ENCODE assay signal across 10 cellular contexts in the genomic region with DNA sequence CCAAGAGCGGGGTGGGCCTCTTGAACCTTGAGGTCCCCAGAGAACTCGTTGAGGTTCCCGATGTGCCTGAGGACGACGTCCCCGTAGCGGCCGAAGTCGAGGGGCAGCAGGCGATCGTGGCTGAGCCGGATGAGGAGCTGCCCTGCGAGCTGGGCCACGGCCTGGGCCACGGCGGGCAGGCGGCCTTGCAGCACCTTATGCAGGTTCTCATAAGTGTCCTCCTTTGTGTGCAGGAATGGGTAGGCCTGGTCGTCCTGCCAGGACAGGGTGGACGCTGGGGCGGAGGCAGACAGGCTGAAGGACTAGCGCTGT. TPM values are rescaled to one million over a fixed set of nuclear protein-coding genes. Genes with fewer than 3 reads are reported as not detected.
DNase-seq lines count a peak whose midpoint lies in the region; ATAC-seq and TF ChIP-seq lines count a peak whose summit lies in the region.
"Had no signal": no experiment of that assay in that cellular context is flagged by ENCODE, and none has a peak within 500 bp of the region (broad histone marks: within the 10 kb centered on the region; RNA-seq: fewer than 3 reads in every experiment).

No MANE protein-coding gene starts in this region.

- peak overlapping the region; percentile 70 for H3K4me3 Mint-ChIP-seq in CD8-positive, alpha-beta T cell
- H3K4me3 Mint-ChIP-seq in activated naive CD8-positive, alpha-beta T cell treated with anti-CD3 and anti-CD28 coated beads, Interleukin-2, amount 10 ng/mL, durations not matched to agents 7 days and 5 days, result peak overlapping the region; percentile 83
- peak overlapping the region; percentile 40 for H3K4me3 Mint-ChIP-seq in natural killer cell

- no peaks in the 10 kb centered on the region for H3K36me3 Mint-ChIP-seq in CD8-positive, alpha-beta T cell
- H3K36me3 Mint-ChIP-seq in activated naive CD8-positive, alpha-beta T cell treated with anti-CD3 and anti-CD28 coated beads, Interleukin-2, amount 10 ng/mL, durations not matched to agents 7 days and 5 days, result peaks cover 6% of the 10 kb centered on the region
- H3K36me3 Mint-ChIP-seq in natural killer cell, result no peaks in the 10 kb centered on the region

- ATAC-seq in CD8-positive, alpha-beta T cell, result no peak
- no peak for ATAC-seq in activated naive CD8-positive, alpha-beta T cell treated with anti-CD3 and anti-CD28 coated beads, Interleukin-2, amount 10 ng/mL, durations not matched to agents 7 days and 5 days (ENCODE audit: low read depth)
- no peak for ATAC-seq in natural killer cell
- ATAC-seq in GM18498 (IDR thresholded peaks at IDR 0.05; ENCODE audit: unreplicated experiment), result no peak
- ATAC-seq in GM21447 (IDR thresholded peaks at IDR 0.05; ENCODE audit: unreplicated experiment), result no peak

- H3K27ac ChIP-seq in CD8-positive, alpha-beta T cell (ENCODE audit: low read depth, low read length), result peak overlapping the region; percentile 56
- no peak overlapping the region for H3K27ac ChIP-seq in HUES6 (ENCODE audit: low read depth, low read length)

- no peaks in the 10 kb centered on the region for H3K9me3 ChIP-seq in CD8-positive, alpha-beta T cell (ENCODE audit: low read length)
- no peaks in the 10 kb centered on the region for H3K9me3 ChIP-seq in HUES6 (ENCODE audit: control insufficient read depth, insufficient read depth, low read depth, low read length)
- H3K9me3 ChIP-seq: heart left ventricle had no signal

- peaks cover 14% of the 10 kb centered on the region for H3K4me1 ChIP-seq in CD8-positive, alpha-beta T cell (ENCODE audit: insufficient read depth, low read length)
- peaks cover 6% of the 10 kb centered on the region; the same call in 1 of the 2 replicates for H3K4me1 ChIP-seq in HUES6 (ENCODE audit: control insufficient read depth, insufficient read depth, low read length)

- CTCF ChIA-PET in CD8-positive, alpha-beta T cell (lab: Charles Lee), result interaction anchor here (1.4 to 3.5 kb wide), 3 partner anchors 11 to 78 kb away, joined by 3 to 13 read pairs (median 5); a partner anchor contains a TSS

- DNase-seq in CD8-positive, alpha-beta T cell, result no peak
- no peak for DNase-seq in activated naive CD8-positive, alpha-beta T cell treated with anti-CD3 and anti-CD28 coated beads, Interleukin-2, amount 10 ng/mL, durations not matched to agents 7 days and 5 days
- DNase-seq in natural killer cell (no peak), pons (ENCODE audit: low spot score) (no peak), NCI-H2081 treated with DMSO at 0.1 percent for 48 hours (lab: John Stamatoyannopoulos, UW) (no peak)

- TF ChIP-seq CTCF in CD8-positive, alpha-beta T cell (IDR thresholded peaks at IDR 0.05), result no peak
- no peak for TF ChIP-seq CTCF in natural killer cell (IDR thresholded peaks at IDR 0.05)

- peak overlapping the region; percentile 40 for H3K4me3 ChIP-seq in CD8-positive, alpha-beta T cell (ENCODE audit: low read depth, low read length)
- peak overlapping the region; percentile 53; the same call in 1 of the 2 replicates for H3K4me3 ChIP-seq in HUES6 (ENCODE audit: low read depth, low read length)

- H3K36me3 ChIP-seq in CD8-positive, alpha-beta T cell (ENCODE audit: insufficient read depth, low read length), result no peaks in the 10 kb centered on the region
- H3K36me3 ChIP-seq in HUES6 (ENCODE audit: control insufficient read depth, insufficient read depth, low read length), result no peaks in the 10 kb centered on the region
- H3K36me3 ChIP-seq: heart left ventricle had no signal

- peaks cover 35% of the 10 kb centered on the region for H3K4me1 Mint-ChIP-seq in CD8-positive, alpha-beta T cell (ENCODE audit: low read depth)
- H3K4me1 Mint-ChIP-seq in activated naive CD8-positive, alpha-beta T cell treated with anti-CD3 and anti-CD28 coated beads, Interleukin-2, amount 10 ng/mL, durations not matched to agents 7 days and 5 days, result peaks cover 36% of the 10 kb centered on the region
- H3K4me1 Mint-ChIP-seq in natural killer cell, result peaks cover 0 to 33% of the 10 kb centered on the region in 2 donors
- H3K4me1 Mint-ChIP-seq: mesothelial cell of epicardium had no signal

- H3K27me3 ChIP-seq in CD8-positive, alpha-beta T cell (ENCODE audit: insufficient read depth, low read length), result no peaks in the 10 kb centered on the region
- peaks cover 22% of the 10 kb centered on the region for H3K27me3 ChIP-seq in HUES6 (ENCODE audit: control insufficient read depth, insufficient read depth, low read length)

- H3K27me3 Mint-ChIP-seq in CD8-positive, alpha-beta T cell (ENCODE audit: low read depth), result no peaks in the 10 kb centered on the region
- peaks cover 2% of the 10 kb centered on the region for H3K27me3 Mint-ChIP-seq in activated naive CD8-positive, alpha-beta T cell treated with anti-CD3 and anti-CD28 coated beads, Interleukin-2, amount 10 ng/mL, durations not matched to agents 7 days and 5 days
- H3K27me3 Mint-ChIP-seq in natural killer cell (ENCODE audit: low read depth in 2 of 2), result no peaks in the 10 kb centered on the region

- no peak overlapping the region for H3K27ac Mint-ChIP-seq in CD8-positive, alpha-beta T cell
- H3K27ac Mint-ChIP-seq in activated naive CD8-positive, alpha-beta T cell treated with anti-CD3 and anti-CD28 coated beads, Interleukin-2, amount 10 ng/mL, durations not matched to agents 7 days and 5 days, result peak overlapping the region; percentile 88
- peak overlapping the region in 1 of 2 donors; percentile 76 for H3K27ac Mint-ChIP-seq in natural killer cell
- H3K27ac Mint-ChIP-seq: mesothelial cell of epicardium had no signal

- POLR2A ChIA-PET in CD8-positive, alpha-beta T cell (lab: Charles Lee), result interaction anchor here (1.0 to 2.6 kb wide), 6 partner anchors 10 to 78 kb away, joined by 3 to 17 read pairs (median 7); a partner anchor contains a TSS
- POLR2A ChIA-PET in activated naive CD8-positive, alpha-beta T cell treated with anti-CD3 and anti-CD28 coated beads, Interleukin-2, amount 10 ng/mL, durations not matched to agents 7 days and 5 days (lab: Charles Lee), result interaction anchor here (1.0 to 3.1 kb wide), 8 partner anchors 13 to 248 kb away, joined by 3 to 29 read pairs (median 6); a partner anchor contains a TSS

- intact Hi-C loops in CD8-positive, alpha-beta T cell (cut with DNase I, micrococcal nuclease), result loop anchor here in 1 of 2 experiments (2.0 kb wide), 1 partner anchor 22 kb away; no protein-coding TSS in a partner anchor
- intact Hi-C loops in natural killer cell (cut with micrococcal nuclease), result loop anchor here (2.0 kb wide), 1 partner anchor 14 kb away; a partner anchor contains a TSS

- H3K9ac ChIP-seq in HUES6 (ENCODE audit: low read length), result no peak overlapping the region

- H3K9me3 Mint-ChIP-seq in CD8-positive, alpha-beta T cell, result no peaks in the 10 kb centered on the region
- H3K9me3 Mint-ChIP-seq in activated naive CD8-positive, alpha-beta T cell treated with anti-CD3 and anti-CD28 coated beads, Interleukin-2, amount 10 ng/mL, durations not matched to agents 7 days and 5 days, result no peaks in the 10 kb centered on the region
- no peaks in the 10 kb centered on the region for H3K9me3 Mint-ChIP-seq in natural killer cell
- H3K9me3 Mint-ChIP-seq: mesothelial cell of epicardium had no signal

RNA-seq across cellular contexts. Expression of a gene that starts 14.2 kb away (rescaled TPM):
- 1 to 10 TPM; 1.8 to 2.6 TPM for total RNA-seq in CD8-positive, alpha-beta T cell
- total RNA-seq in activated naive CD8-positive, alpha-beta T cell treated with anti-CD3 and anti-CD28 coated beads, Interleukin-2, amount 10 ng/mL, durations not matched to agents 7 days and 5 days, result 10 to 100 TPM in 1 of 2 experiments, 1 to 10 TPM in 1; 9.1 to 11.0 TPM
- 10 to 100 TPM in 2 of 3 donors, 1 to 10 TPM in 1; 9.8 to 13.8 (median 12.0) TPM for total RNA-seq in natural killer cell

RNA-seq across cellular contexts. Expression of a gene that starts 14.9 kb away (rescaled TPM):
- 10 to 100 TPM; 10.3 to 10.5 TPM for total RNA-seq in CD8-positive, alpha-beta T cell
- total RNA-seq in activated naive CD8-positive, alpha-beta T cell treated with anti-CD3 and anti-CD28 coated beads, Interleukin-2, amount 10 ng/mL, durations not matched to agents 7 days and 5 days, result 10 to 100 TPM; 27.4 TPM
- total RNA-seq in natural killer cell, result 10 to 100 TPM; 14.5 to 15.9 (median 15.5) TPM

RNA-seq across cellular contexts. Expression of a gene that starts 25.0 kb away (rescaled TPM):
- 1 to 10 TPM; 7.9 to 8.0 TPM for total RNA-seq in CD8-positive, alpha-beta T cell
- 10 to 100 TPM; 14.4 to 16.4 TPM for total RNA-seq in activated naive CD8-positive, alpha-beta T cell treated with anti-CD3 and anti-CD28 coated beads, Interleukin-2, amount 10 ng/mL, durations not matched to agents 7 days and 5 days
- total RNA-seq in natural killer cell, result 10 to 100 TPM; 18.4 to 24.8 (median 21.7) TPM

RNA-seq across cellular contexts. Expression of a gene that starts 29.1 kb away (rescaled TPM):
- total RNA-seq in CD8-positive, alpha-beta T cell, result not detected
- not detected for total RNA-seq in activated naive CD8-positive, alpha-beta T cell treated with anti-CD3 and anti-CD28 coated beads, Interleukin-2, amount 10 ng/mL, durations not matched to agents 7 days and 5 days
- total RNA-seq in natural killer cell, result not detected
- total RNA-seq: heart left ventricle, mesothelial cell of epicardium had no signal

RNA-seq across cellular contexts. Expression of a gene that starts 41.1 kb away (rescaled TPM):
- under 1 TPM; 0.30 to 0.53 TPM for total RNA-seq in CD8-positive, alpha-beta T cell
- total RNA-seq in activated naive CD8-positive, alpha-beta T cell treated with anti-CD3 and anti-CD28 coated beads, Interleukin-2, amount 10 ng/mL, durations not matched to agents 7 days and 5 days, result 1 to 10 TPM; 1.1 to 1.2 TPM
- total RNA-seq in natural killer cell, result under 1 TPM; 0.45 to 0.94 (median 0.88) TPM
